ENCODE assay signal across 8 cellular contexts in genomic region chr5:133612021-133612860, GRCh38. TPM values are rescaled to one million over a fixed set of nuclear protein-coding genes. Genes with fewer than 3 reads are reported as not detected.
DNase-seq lines count a peak whose midpoint lies in the region; ATAC-seq, FAIRE-seq and TF ChIP-seq lines count a peak whose summit lies in the region.

TSS of gene FSTL4 (minus strand) at chr5:133612541.

- FAIRE-seq in frontal cortex (lab: Jason Lieb, UNC): no peak

- H3K36me3 Mint-ChIP-seq in activated CD4-positive, alpha-beta T cell treated with anti-CD3 and anti-CD28 coated beads, Interleukin-2, amount 10 ng/mL, durations not matched to agents 24 days and 14 days (ENCODE audit: low read depth): peaks cover 3% of the 10 kb centered on the region

- H3K27me3 ChIP-seq in ACC112 (ENCODE audit: insufficient read depth, low read length): peaks cover 85% of the 10 kb centered on the region

- H3K9me3 Mint-ChIP-seq in activated CD4-positive, alpha-beta T cell treated with anti-CD3 and anti-CD28 coated beads, Interleukin-2, amount 10 ng/mL, durations not matched to agents 24 days and 14 days: no peaks in the 10 kb centered on the region

- no peaks in the 10 kb centered on the region for H3K36me3 ChIP-seq in ACC112 (ENCODE audit: insufficient read depth, low read length)

- H3K4me1 ChIP-seq in ACC112 (ENCODE audit: control insufficient read depth, insufficient read depth, low read length, unreplicated experiment): no peaks in the 10 kb centered on the region

- no peaks in the 10 kb centered on the region for H3K79me2 ChIP-seq in ACC112 (ENCODE audit: control insufficient read depth, insufficient read depth, low read length, unreplicated experiment)

- peak; percentile 57 for ATAC-seq in HG02642 (IDR thresholded peaks at IDR 0.05; ENCODE audit: poor library complexity, unreplicated experiment)
- ATAC-seq in HG02852 (IDR thresholded peaks at IDR 0.05; ENCODE audit: unreplicated experiment): no peak
- no peak for ATAC-seq in omental fat pad (ENCODE audit: low FRiP score)

- intact Hi-C loops in activated CD4-positive, alpha-beta T cell treated with anti-CD3 and anti-CD28 coated beads, Interleukin-2, amount 10 ng/mL, durations not matched to agents 24 days and 14 days (cut with micrococcal nuclease): no loop called here

- peaks cover 69% of the 10 kb centered on the region for H3K27me3 Mint-ChIP-seq in activated CD4-positive, alpha-beta T cell treated with anti-CD3 and anti-CD28 coated beads, Interleukin-2, amount 10 ng/mL, durations not matched to agents 24 days and 14 days

- H2AFZ ChIP-seq in ACC112 (ENCODE audit: low read length, unreplicated experiment): no peak within 1 kb of the TSS

- H3K4me3 Mint-ChIP-seq in activated CD4-positive, alpha-beta T cell treated with anti-CD3 and anti-CD28 coated beads, Interleukin-2, amount 10 ng/mL, durations not matched to agents 24 days and 14 days: peak within 1 kb of the TSS; percentile 78

- H3K4me3 ChIP-seq in ACC112 (ENCODE audit: low read depth, low read length): peak within 1 kb of the TSS; percentile 33; the same call in 1 of the 2 replicates

- no peak within 1 kb of the TSS for H3K27ac ChIP-seq in ACC112 (ENCODE audit: low read depth, low read length)

- TF ChIP-seq CTCF in omental fat pad (IDR thresholded peaks at IDR 0.05): no peak

- H3K4me1 Mint-ChIP-seq in activated CD4-positive, alpha-beta T cell treated with anti-CD3 and anti-CD28 coated beads, Interleukin-2, amount 10 ng/mL, durations not matched to agents 24 days and 14 days: peaks cover 7% of the 10 kb centered on the region

- DNase-seq in activated CD4-positive, alpha-beta T cell treated with anti-CD3 and anti-CD28 coated beads, Interleukin-2, amount 10 ng/mL, durations not matched to agents 24 days and 14 days: peak; percentile 74
- DNase-seq in frontal cortex (ENCODE audit: low spot score in 2 of 2): peak; percentile 56 to 70
- peak; percentile 39 for DNase-seq in occipital lobe (lab: John Stamatoyannopoulos, UW)
- DNase-seq in omental fat pad (ENCODE audit: low spot score): no peak
- no peak for DNase-seq in GM19240 (ENCODE audit: insufficient read length, low spot score)

- H3K27ac Mint-ChIP-seq in activated CD4-positive, alpha-beta T cell treated with anti-CD3 and anti-CD28 coated beads, Interleukin-2, amount 10 ng/mL, durations not matched to agents 24 days and 14 days: no peak within 1 kb of the TSS

RNA-seq across cellular contexts. Expression of gene FSTL4, which starts in this region (rescaled TPM):
- total RNA-seq in activated CD4-positive, alpha-beta T cell treated with anti-CD3 and anti-CD28 coated beads, Interleukin-2, amount 10 ng/mL, durations not matched to agents 24 days and 14 days: 0.42 TPM in 1 of 2 replicates, not detected in the other
- total RNA-seq in frontal cortex: 0.82 TPM
- total RNA-seq in occipital lobe: 0.62 TPM
- under 1 TPM in 1 of 4 donors, not detected in 3; 0.32 TPM for total RNA-seq in omental fat pad

Comparison
In these comparisons a context has a peak if more than half of its experiments do, and no peak if none do; other contexts are left out.
1. Peak in DNase-seq in activated CD4-positive, alpha-beta T cell treated with anti-CD3 and anti-CD28 coated beads, Interleukin-2, amount 10 ng/mL, durations not matched to agents 24 days and 14 days; RNA of the gene not detected or under 1 TPM.
2. Peak in DNase-seq in frontal cortex; RNA of the gene not detected or under 1 TPM.
3. Peak in DNase-seq in occipital lobe; RNA of the gene not detected or under 1 TPM.